Comparison of ENCODE assay signal across 9 cellular contexts in genomic region chr17:1999557-2000251, GRCh38. TPM values are rescaled to one million over a fixed set of nuclear protein-coding genes. Genes with fewer than 3 reads are reported as not detected.
DNase-seq lines count a peak whose midpoint lies in the region; ATAC-seq and TF ChIP-seq lines count a peak whose summit lies in the region.
"Had no signal": no experiment of that assay in that cellular context is flagged by ENCODE, and none has a peak within 500 bp of the region (broad histone marks: within the 10 kb centered on the region; RNA-seq: fewer than 3 reads in every experiment).

No MANE protein-coding gene starts in this region.

- intact Hi-C loops in heart right ventricle (cut with DNase I) (loop anchor here in 1 of 10 donors (10.0 kb wide), 1 partner anchor 65 kb away; no protein-coding TSS in a partner anchor), sigmoid colon (cut with DNase I) (loop anchor here (2.0 kb wide), 1 partner anchor 25 kb away; the partner anchor contains the start of gene RTN4RL1)

- no peak overlapping the region for H3K4me3 ChIP-seq in WERI-Rb-1 (ENCODE audit: low read depth, low read length)
- peak overlapping the region in 1 of 10 donors; percentile 15 for H3K4me3 ChIP-seq in heart right ventricle
- no peak overlapping the region for H3K4me3 ChIP-seq in sigmoid colon

- no peak for TF ChIP-seq CTCF in WERI-Rb-1 (IDR thresholded peaks at IDR 0.05; ENCODE audit: low read depth, low read length)
- no peak for TF ChIP-seq CTCF in heart right ventricle (IDR thresholded peaks at IDR 0.05)
- no peak for TF ChIP-seq CTCF in sigmoid colon (IDR thresholded peaks at IDR 0.05)

- H3K36me3 ChIP-seq in WERI-Rb-1: peaks cover 9% of the 10 kb centered on the region
- H3K36me3 ChIP-seq in heart right ventricle: no peaks in the 10 kb centered on the region
- H3K36me3 ChIP-seq in sigmoid colon: no peaks in the 10 kb centered on the region

- H3K27me3 ChIP-seq in WERI-Rb-1 (ENCODE audit: insufficient read depth, low read depth, severe bottlenecking) (no peaks in the 10 kb centered on the region), heart right ventricle (peaks cover 0 to 28% (median 0%) of the 10 kb centered on the region in 7 donors), sigmoid colon (no peaks in the 10 kb centered on the region)

- TF ChIP-seq EP300 in sigmoid colon (IDR thresholded peaks at IDR 0.05): no peak

- DNase-seq in DMS 273 (lab: John Stamatoyannopoulos, UW; ENCODE audit: unreplicated experiment): peak; percentile 66
- DNase-seq in DMS 273 treated with DMSO at 0.1 percent for 48 hours (lab: John Stamatoyannopoulos, UW): no peak
- peak; percentile 76 for DNase-seq in WERI-Rb-1
- peak; percentile 62 to 72 for DNase-seq in heart right ventricle
- DNase-seq in sigmoid colon: peak; percentile 78
- no peak for DNase-seq in NCI-H1930 (lab: John Stamatoyannopoulos, UW)
- DNase-seq in effector CD4-positive, alpha-beta T cell: no peak

- H3K4me1 ChIP-seq in heart right ventricle (peaks cover 15 to 55% (median 37%) of the 10 kb centered on the region in 9 donors), sigmoid colon (peaks cover 0 to 35% (median 29%) of the 10 kb centered on the region in 4 donors)

- 10 to 15% methylated on average over 13 of the region's 13 CpGs for WGBS in heart right ventricle, 2 donors
- WGBS in sigmoid colon, 2 donors: 19 to 40% methylated on average over 13 of the region's 13 CpGs

- no peak for TF ChIP-seq POLR2A in sigmoid colon (IDR thresholded peaks at IDR 0.05)

- ATAC-seq in heart right ventricle (peak; percentile 68 to 92 (median 87)), HG03354 (IDR thresholded peaks at IDR 0.05; ENCODE audit: poor library complexity, severe bottlenecking, unreplicated experiment) (no peak)

- H3K9me3 ChIP-seq in WERI-Rb-1 (ENCODE audit: severe bottlenecking) (no peaks in the 10 kb centered on the region), heart right ventricle (no peaks in the 10 kb centered on the region), sigmoid colon (no peaks in the 10 kb centered on the region)

- H3K27ac ChIP-seq in WERI-Rb-1 (peak overlapping the region; percentile 96), heart right ventricle (peak overlapping the region; percentile 70 to 95 (median 86)), sigmoid colon (peak overlapping the region; percentile 73 to 90 (median 82))

RNA-seq across cellular contexts. Expression of gene RTN4RL1, which starts 25.4 kb away (rescaled TPM):
- total RNA-seq in heart right ventricle: 1 to 10 TPM in 9 of 10 donors, under 1 TPM in 1; 0.81 to 6.3 (median 2.5) TPM
- polyA plus RNA-seq in heart right ventricle: 1 to 10 TPM; 3.0 to 3.1 TPM
- total RNA-seq in sigmoid colon: under 1 TPM; 0.16 to 0.71 (median 0.48) TPM
- polyA plus RNA-seq in sigmoid colon: under 1 TPM in 2 of 3 donors, not detected in 1; under 0.01 to 0.69 TPM
- total RNA-seq: mononuclear cell had no signal

RNA-seq across cellular contexts. Expression of gene DPH1, which starts 30.2 kb away (rescaled TPM):
- total RNA-seq in heart right ventricle (10 to 100 TPM; 22.8 to 40.0 (median 25.9) TPM), sigmoid colon (10 to 100 TPM; 27.6 to 60.1 (median 38.8) TPM)
- polyA plus RNA-seq in heart right ventricle (10 to 100 TPM; 19.0 to 28.9 TPM), sigmoid colon (10 to 100 TPM in 2 of 3 donors, 1 to 10 TPM in 1; 7.2 to 26.6 (median 12.0) TPM)

RNA-seq across cellular contexts. Expression of gene OVCA2, which starts 42.1 kb away (rescaled TPM):
- total RNA-seq in heart right ventricle (10 to 100 TPM; 15.3 to 25.4 (median 17.6) TPM), sigmoid colon (10 to 100 TPM; 26.3 to 43.0 (median 32.9) TPM)
- polyA plus RNA-seq in heart right ventricle (10 to 100 TPM; 43.3 to 47.5 TPM), sigmoid colon (10 to 100 TPM; 61.3 to 66.8 (median 63.3) TPM)

RNA-seq across cellular contexts. Expression of gene HIC1, which starts 55.2 kb away (rescaled TPM):
- total RNA-seq in heart right ventricle (10 to 100 TPM in 7 of 10 donors, 1 to 10 TPM in 3; 3.5 to 37.5 (median 12.1) TPM), sigmoid colon (10 to 100 TPM; 10.4 to 44.9 (median 24.8) TPM)
- polyA plus RNA-seq in heart right ventricle (10 to 100 TPM in 1 of 2 donors, 1 to 10 TPM in 1; 8.3 to 14.3 TPM), sigmoid colon (1 to 10 TPM; 1.6 to 5.4 (median 5.1) TPM)

Comparison
In these comparisons a context has a peak if more than half of its experiments do, and no peak if none do; other contexts are left out.
1. DNase-seq: peak in DMS 273 (single experiment), WERI-Rb-1 (single experiment), heart right ventricle (2 of 2) and sigmoid colon (single experiment); none in DMS 273 treated with DMSO at 0.1 percent for 48 hours (single experiment), NCI-H1930 (0 of 2) and effector CD4-positive, alpha-beta T cell (single experiment).
2. Peak in every context shown above with its lines, with median percentiles within 50 percentile points of each other: H3K27ac ChIP-seq.